ENCODE assay signal across 8 cellular contexts in genomic region chr2:98148968-98149697, GRCh38.
DNase-seq lines count a peak whose midpoint lies in the region; ATAC-seq, FAIRE-seq and TF ChIP-seq lines count a peak whose summit lies in the region.

No MANE protein-coding gene starts in this region.

- peak in 1 of 2 experiments; percentile 81; a peak in 4 of 6 replicates for ATAC-seq in A549
- ATAC-seq in GM18907 (IDR thresholded peaks at IDR 0.05; ENCODE audit: unreplicated experiment), result no peak
- no peak for ATAC-seq in HG03460 (IDR thresholded peaks at IDR 0.05; ENCODE audit: unreplicated experiment)

- TF ChIP-seq CTCF in A549 (IDR thresholded peaks at IDR 0.05) (no peak), adrenal gland (IDR thresholded peaks at IDR 0.05) (no peak)

- DNase-seq in A549 (ENCODE audit: low read depth in 1 of 2, low spot score in 1 of 2), result peak in 1 of 2 experiments; percentile 34
- DNase-seq in HS-5 (ENCODE audit: low read depth), result peak; percentile 90
- peak in 6 of 7 donors; percentile 42 to 61 (median 54) for DNase-seq in adrenal gland
- DNase-seq in hepatic stellate cell (ENCODE audit: low spot score), result peak; percentile 32
- no peak for DNase-seq in DMS53 treated with DMSO at 0.1 percent for 48 hours (lab: John Stamatoyannopoulos, UW; ENCODE audit: unreplicated experiment)

- H3K4me2 ChIP-seq in A549, result peak overlapping the region; percentile 42; the same call in 2 of the 3 replicates

- CTCF ChIA-PET in A549 (lab: Yijun Ruan, JAX), result interaction anchor here (0.9 kb wide), 1 partner anchor 342 kb away, joined by 3 read pairs; no protein-coding TSS in a partner anchor

- H3K4me3 ChIP-seq in A549, result no peak overlapping the region
- H3K4me3 ChIP-seq in adrenal gland, result peak overlapping the region in 1 of 4 donors; percentile 34

- no peaks in the 10 kb centered on the region for H3K36me3 ChIP-seq in adrenal gland (replicated peaks in 1 of 2)

- intact Hi-C loops in adrenal gland (cut with DNase I), result no loop called here

- H3K9me3 ChIP-seq in A549 (no peaks in the 10 kb centered on the region), adrenal gland (replicated peaks in 1 of 3) (no peaks in the 10 kb centered on the region)

- FAIRE-seq in A549 (lab: Jason Lieb, UNC), result no peak

- H3K27me3 ChIP-seq in adrenal gland, result no peaks in the 10 kb centered on the region

- no peak for TF ChIP-seq POLR2A in A549 (IDR thresholded peaks at IDR 0.05; ENCODE audit: low read length)
- peak in 1 of 2 donors; percentile 41 for TF ChIP-seq POLR2A in adrenal gland (IDR thresholded peaks at IDR 0.05)

- POLR2A ChIA-PET in A549 (lab: Yijun Ruan, JAX), result no interaction called here

- H3K4me1 ChIP-seq in A549 (no peaks in the 10 kb centered on the region), adrenal gland (replicated peaks in 1 of 2) (no peaks in the 10 kb centered on the region)

- no peak for TF ChIP-seq EP300 in A549 (IDR thresholded peaks at IDR 0.05)

- TF ChIP-seq RAD21 in A549 (conservative IDR thresholded peaks at IDR 0.05 in 1 of 2, IDR thresholded peaks at IDR 0.05 in 1 of 2), result no peak

- 22% methylated on average over 5 of the region's 5 CpGs for WGBS in A549 (ENCODE audit: missing lambda C conversion rate)
- WGBS in adrenal gland, 4 donors, result 23 to 33% (median 26%) methylated on average over 5 of the region's 5 CpGs

- H3K27ac ChIP-seq in A549 (no peak overlapping the region), adrenal gland (peak overlapping the region in 1 of 5 donors; percentile 21), temporal lobe (ENCODE audit: low read depth, low read length) (peak overlapping the region; percentile 73)

TF ChIP-seq in A549, 52 proteins besides CTCF, POLR2A, EP300 and RAD21:
- TF ChIP-seq EHF (CRISPR knock-in tag; IDR thresholded peaks at IDR 0.05) (no peak), USF2 (IDR thresholded peaks at IDR 0.05) (no peak), MAZ (IDR thresholded peaks at IDR 0.05; ENCODE audit: borderline replicate concordance, low read depth, low read length) (no peak), ESRRA (IDR thresholded peaks at IDR 0.05; ENCODE audit: borderline replicate concordance, low read length) (no peak), MYC (IDR thresholded peaks at IDR 0.05; ENCODE audit: borderline replicate concordance, low read length) (no peak), NR3C1 (IDR thresholded peaks at IDR 0.05) (no peak), RARB (CRISPR knock-in tag; IDR thresholded peaks at IDR 0.05) (no peak), MAFK (IDR thresholded peaks at IDR 0.05; ENCODE audit: partially characterized antibody) (peak; percentile 69), BCL3 (IDR thresholded peaks at IDR 0.05) (no peak)
